Comparison of ENCODE assay signal across 9 cellular contexts in genomic region chr6:137076277-137077068, GRCh38. TPM values are rescaled to one million over a fixed set of nuclear protein-coding genes. Genes with fewer than 3 reads are reported as not detected.
DNase-seq lines count a peak whose midpoint lies in the region; ATAC-seq and TF ChIP-seq lines count a peak whose summit lies in the region.
"Had no signal": no experiment of that assay in that cellular context is flagged by ENCODE, and none has a peak within 500 bp of the region (broad histone marks: within the 10 kb centered on the region; RNA-seq: fewer than 3 reads in every experiment).

No MANE protein-coding gene starts in this region.

- no peaks in the 10 kb centered on the region for H3K9me3 ChIP-seq in CD4-positive, alpha-beta memory T cell (ENCODE audit: control insufficient read depth in 1 of 2, low read length in 2 of 2)
- H3K9me3 ChIP-seq in right lobe of liver = no peaks in the 10 kb centered on the region

- H3K9me3 Mint-ChIP-seq in CD4-positive, alpha-beta memory T cell = peaks cover 0 to 12% (median 3%) of the 10 kb centered on the region in 8 donors
- H3K9me3 Mint-ChIP-seq in activated B cell treated with CpG ODN at 0.5 μM for 24 hours = peaks cover 1% of the 10 kb centered on the region

- POLR2A ChIA-PET in CD4-positive, alpha-beta memory T cell (lab: Charles Lee; ENCODE audit: partially characterized antibody) = no interaction called here
- POLR2A ChIA-PET in activated B cell treated with CpG ODN at 0.5 μM for 24 hours (lab: Charles Lee) = interaction anchor here (0.9 kb wide), 1 partner anchor 141 kb away, joined by 3 read pairs; no protein-coding TSS in a partner anchor

- peak; percentile 77 for TF ChIP-seq CTCF in activated B cell treated with CpG ODN at 0.5 μM for 24 hours (IDR thresholded peaks at IDR 0.05)
- peak; percentile 66 to 87 (median 84) for TF ChIP-seq CTCF in right lobe of liver (IDR thresholded peaks at IDR 0.05)

- no peak overlapping the region for H3K27ac Mint-ChIP-seq in CD4-positive, alpha-beta memory T cell
- H3K27ac Mint-ChIP-seq in activated B cell treated with CpG ODN at 0.5 μM for 24 hours = no peak overlapping the region

- peak; percentile 38 to 53 (median 47) for DNase-seq in CD4-positive, alpha-beta memory T cell
- DNase-seq in NCI-H226 = peak; percentile 59
- DNase-seq in activated B cell treated with CpG ODN at 0.5 μM for 24 hours = peak; percentile 39
- DNase-seq in dedifferentiated amniotic fluid mesenchymal stem cell (ENCODE audit: extremely low spot score) = peak; percentile 70
- DNase-seq in right lobe of liver = peak; percentile 70 to 79 (median 75)
- DNase-seq in stimulated activated CD8-positive, alpha-beta memory T cell treated with anti-CD3 and anti-CD28 coated beads, Interleukin-15, amount 100 ng/mL, for 1 hour (ENCODE audit: low read depth) = peak; percentile 10

- H3K4me3 Mint-ChIP-seq in CD4-positive, alpha-beta memory T cell = no peak overlapping the region
- no peak overlapping the region for H3K4me3 Mint-ChIP-seq in activated B cell treated with CpG ODN at 0.5 μM for 24 hours

- 70% methylated on average over 4 of the region's 4 CpGs for WGBS in right lobe of liver (ENCODE audit: insufficient coverage, low coverage, low lambda C conversion rate, missing lambda C conversion rate)

- H3K27ac ChIP-seq in CD4-positive, alpha-beta memory T cell (ENCODE audit: low read depth, low read length) = no peak overlapping the region
- no peak overlapping the region for H3K27ac ChIP-seq in right lobe of liver

- H3K36me3 Mint-ChIP-seq in CD4-positive, alpha-beta memory T cell = no peaks in the 10 kb centered on the region
- no peaks in the 10 kb centered on the region for H3K36me3 Mint-ChIP-seq in activated B cell treated with CpG ODN at 0.5 μM for 24 hours (ENCODE audit: low read depth)

- CTCF ChIA-PET in CD4-positive, alpha-beta memory T cell (lab: Charles Lee; ENCODE audit: partially characterized antibody) = interaction anchor here (0.9 to 3.4 kb wide), 13 partner anchors 9 to 565 kb away, joined by 3 to 21 read pairs (median 6); no protein-coding TSS in a partner anchor
- CTCF ChIA-PET in activated B cell treated with CpG ODN at 0.5 μM for 24 hours (lab: Charles Lee) = interaction anchor here (0.6 to 3.0 kb wide), 27 partner anchors 8 to 621 kb away, joined by 3 to 46 read pairs (median 4); no protein-coding TSS in a partner anchor

- H3K4me1 Mint-ChIP-seq in CD4-positive, alpha-beta memory T cell = no peaks in the 10 kb centered on the region
- H3K4me1 Mint-ChIP-seq in activated B cell treated with CpG ODN at 0.5 μM for 24 hours = peaks cover 2% of the 10 kb centered on the region

- peaks cover 10 to 18% of the 10 kb centered on the region in 2 donors for H3K27me3 Mint-ChIP-seq in CD4-positive, alpha-beta memory T cell
- H3K27me3 Mint-ChIP-seq in activated B cell treated with CpG ODN at 0.5 μM for 24 hours = peaks cover 2% of the 10 kb centered on the region

- no peaks in the 10 kb centered on the region for H3K4me1 ChIP-seq in CD4-positive, alpha-beta memory T cell (ENCODE audit: insufficient read depth, low read length)
- no peaks in the 10 kb centered on the region for H3K4me1 ChIP-seq in right lobe of liver

- H3K36me3 ChIP-seq in CD4-positive, alpha-beta memory T cell (ENCODE audit: insufficient read depth, low read length) = no peaks in the 10 kb centered on the region
- H3K36me3 ChIP-seq in right lobe of liver = no peaks in the 10 kb centered on the region

- intact Hi-C loops in CD4-positive, alpha-beta memory T cell (cut with micrococcal nuclease) = loop anchor here (1.0 kb wide), 2 partner anchors 238 to 565 kb away; no protein-coding TSS in a partner anchor
- intact Hi-C loops in activated B cell treated with CpG ODN at 0.5 μM for 24 hours (cut with micrococcal nuclease) (loop anchor here (1.0 to 10.0 kb wide), 10 partner anchors 18 to 898 kb away; no protein-coding TSS in a partner anchor), right lobe of liver (cut with DNase I) (no loop called here)

- H3K27me3 ChIP-seq in CD4-positive, alpha-beta memory T cell (ENCODE audit: insufficient read depth, low read length) = no peaks in the 10 kb centered on the region
- no peaks in the 10 kb centered on the region for H3K27me3 ChIP-seq in right lobe of liver

- ATAC-seq in GM19328 (IDR thresholded peaks at IDR 0.05; ENCODE audit: unreplicated experiment) (peak; percentile 95), HG03378 (IDR thresholded peaks at IDR 0.05; ENCODE audit: unreplicated experiment) (peak; percentile 99), activated B cell treated with CpG ODN at 0.5 μM for 24 hours (ENCODE audit: low read depth) (peak; percentile 100), right lobe of liver (peak; percentile 99 to 100 (median 100))

- TF ChIP-seq POLR2A in right lobe of liver (IDR thresholded peaks at IDR 0.05) = no peak

- no peak overlapping the region for H3K4me3 ChIP-seq in CD4-positive, alpha-beta memory T cell (ENCODE audit: low read length in 2 of 2)
- no peak overlapping the region for H3K4me3 ChIP-seq in right lobe of liver

RNA-seq across cellular contexts. Expression of gene IL20RA, which starts 31.7 kb away (rescaled TPM):
- total RNA-seq in CD4-positive, alpha-beta memory T cell = not detected
- not detected for polyA plus RNA-seq in CD4-positive, alpha-beta memory T cell
- total RNA-seq in activated B cell treated with CpG ODN at 0.5 μM for 24 hours (not detected in 2 replicates), right lobe of liver (under 1 TPM; 0.06 to 0.70 (median 0.12) TPM)
- total RNA-seq: T-helper 1 cell treated with Interleukin-12 subunit alpha and Interleukin-12 subunit beta and Interleukin-4 antibody, amounts not matched to agents 30 ng/mL and 1 ng/mL, for 36 hours had no signal

Comparison
In these comparisons a context has a peak if more than half of its experiments do, and no peak if none do; other contexts are left out.
1. DNase-seq: peak in every context shown above with its lines; median percentile 75 in right lobe of liver; 70 in dedifferentiated amniotic fluid mesenchymal stem cell; 59 in NCI-H226; 47 in CD4-positive, alpha-beta memory T cell; 39 in activated B cell treated with CpG ODN at 0.5 μM for 24 hours; 10 in stimulated activated CD8-positive, alpha-beta memory T cell treated with anti-CD3 and anti-CD28 coated beads, Interleukin-15, amount 100 ng/mL, for 1 hour.
2. intact Hi-C loops: an anchor here in CD4-positive, alpha-beta memory T cell (1.0 kb wide) and activated B cell treated with CpG ODN at 0.5 μM for 24 hours (1.0 to 10.0 kb wide); none called in right lobe of liver.